Comparison of ENCODE assay signal across 8 cellular contexts in genomic region chr7:151340794-151341356, GRCh38. TPM values are rescaled to one million over a fixed set of nuclear protein-coding genes. Genes with fewer than 3 reads are reported as not detected.
DNase-seq lines count a peak whose midpoint lies in the region; ATAC-seq, FAIRE-seq and TF ChIP-seq lines count a peak whose summit lies in the region.

No MANE protein-coding gene starts in this region.

- H3K4me3 Mint-ChIP-seq in chondrocyte (ENCODE audit: unreplicated experiment), result peak overlapping the region; percentile 75

- TF ChIP-seq POLR2A in A549 (IDR thresholded peaks at IDR 0.05; ENCODE audit: low read length), result no peak

- H3K4me1 ChIP-seq in A549 (peaks cover 18% of the 10 kb centered on the region), HUES48 (ENCODE audit: control insufficient read depth, insufficient read depth, low read length) (0 out of 2 replicates have a peak, but pooled peaks cover 3% of the 10 kb centered on the region), muscle layer of colon (ENCODE audit: insufficient read depth, low read length) (peaks cover 6% of the 10 kb centered on the region)

- H3K4me3 ChIP-seq in A549, result peak overlapping the region; percentile 68
- peak overlapping the region; percentile 68 for H3K4me3 ChIP-seq in HUES48 (ENCODE audit: low read depth, low read length)
- H3K4me3 ChIP-seq in muscle layer of colon (ENCODE audit: low read depth in 1 of 2, low read length in 2 of 2), result peak overlapping the region; percentile 30 to 90

- no peak for TF ChIP-seq CTCF in A549 (IDR thresholded peaks at IDR 0.05)
- TF ChIP-seq CTCF in chondrocyte (IDR thresholded peaks at IDR 0.05), result no peak

- no peak for TF ChIP-seq EP300 in A549 (IDR thresholded peaks at IDR 0.05)

- H3K36me3 ChIP-seq in HUES48 (ENCODE audit: control insufficient read depth, insufficient read depth, low read length) (peaks cover 9% of the 10 kb centered on the region), muscle layer of colon (ENCODE audit: insufficient read depth, low read length) (peaks cover 8% of the 10 kb centered on the region)

- no peak for TF ChIP-seq RAD21 in A549 (conservative IDR thresholded peaks at IDR 0.05 in 1 of 2, IDR thresholded peaks at IDR 0.05 in 1 of 2)

- H3K9ac ChIP-seq in HUES48 (ENCODE audit: low read depth, low read length) (peak overlapping the region; percentile 32; the same call in 1 of the 2 replicates), muscle layer of colon (ENCODE audit: low read length) (no peak overlapping the region)

- no peaks in the 10 kb centered on the region for H3K9me3 Mint-ChIP-seq in chondrocyte (ENCODE audit: low read depth)

- FAIRE-seq in A549 (lab: Jason Lieb, UNC), result no peak

- peaks cover 16% of the 10 kb centered on the region for H3K4me1 Mint-ChIP-seq in chondrocyte (ENCODE audit: low read depth)

- H3K27me3 ChIP-seq in HUES48 (ENCODE audit: control insufficient read depth, insufficient read depth, low read length), result no peaks in the 10 kb centered on the region
- H3K27me3 ChIP-seq in muscle layer of colon (ENCODE audit: control insufficient read depth in 1 of 2, insufficient read depth in 2 of 2, low read length in 2 of 2), result no peaks in the 10 kb centered on the region

- 60% methylated on average over 12 of the region's 12 CpGs for WGBS in A549 (ENCODE audit: missing lambda C conversion rate)

- POLR2A ChIA-PET in A549 (lab: Yijun Ruan, JAX), result interaction anchor here (0.7 to 1.6 kb wide), 11 partner anchors 12 to 519 kb away, joined by 3 to 10 read pairs (median 3); partner anchors contain the start of gene ABCF2

- CTCF ChIA-PET in A549 (lab: Yijun Ruan, JAX), result interaction anchor here (1.3 to 9.1 kb wide), 5 partner anchors 10 to 25 kb away, joined by 6 to 50 read pairs (median 7); no protein-coding TSS in a partner anchor

- H3K9me3 ChIP-seq in A549, result 0 out of 3 replicates have a peak, but pooled peaks cover 2% of the 10 kb centered on the region
- no peaks in the 10 kb centered on the region for H3K9me3 ChIP-seq in HUES48 (ENCODE audit: control insufficient read depth, insufficient read depth, low read length)
- H3K9me3 ChIP-seq in muscle layer of colon (ENCODE audit: low read length), result no peaks in the 10 kb centered on the region

- no peak for DNase-seq in A549 (ENCODE audit: low read depth in 1 of 2, low spot score in 1 of 2)
- no peak for DNase-seq in chondrocyte (ENCODE audit: low spot score)
- DNase-seq in NCI-H2227 (lab: John Stamatoyannopoulos, UW; ENCODE audit: unreplicated experiment), result no peak
- DNase-seq in OCI-M1 (lab: John Stamatoyannopoulos, UW), result no peak
- no peak for DNase-seq in DMS153 (lab: John Stamatoyannopoulos, UW)
- DNase-seq in glomerular visceral epithelial cell (ENCODE audit: extremely low spot score), result no peak

- H3K4me2 ChIP-seq in A549, result peak overlapping the region; percentile 61

- H3K27ac Mint-ChIP-seq in chondrocyte (ENCODE audit: unreplicated experiment), result no peak overlapping the region

- H3K27ac ChIP-seq in A549, result peak overlapping the region; percentile 22 to 81; a peak in 4 of 6 replicates
- no peak overlapping the region for H3K27ac ChIP-seq in HUES48 (ENCODE audit: low read depth, low read length)
- peak overlapping the region; percentile 42 for H3K27ac ChIP-seq in muscle layer of colon (ENCODE audit: low read depth, low read length)

- peak in 1 of 2 experiments; percentile 62; a peak in 3 of 6 replicates for ATAC-seq in A549

- peaks cover 4% of the 10 kb centered on the region for H3K36me3 Mint-ChIP-seq in chondrocyte (ENCODE audit: low read depth)

- no peaks in the 10 kb centered on the region for H3K27me3 Mint-ChIP-seq in chondrocyte (ENCODE audit: low read depth)

TF ChIP-seq in A549, 52 proteins besides CTCF, POLR2A, EP300 and RAD21:
- TF ChIP-seq SREBF2 (IDR thresholded peaks at IDR 0.05) (no peak), E2F6 (IDR thresholded peaks at IDR 0.05; ENCODE audit: borderline replicate concordance, low read depth) (no peak), MYC (IDR thresholded peaks at IDR 0.05; ENCODE audit: borderline replicate concordance, low read length) (no peak), ZC3H11A (IDR thresholded peaks at IDR 0.05) (no peak), HES2 (IDR thresholded peaks at IDR 0.05) (no peak)

RNA-seq across cellular contexts. Expression of gene NUB1, which starts 0.7 kb away (rescaled TPM):
- 65.6 and 105 TPM in 2 replicates for polyA plus RNA-seq in A549 (2011; rRNA removed)
- 26.2 and 28.3 TPM in 2 replicates for polyA plus RNA-seq in A549 (2012; cell fraction: cytosol; rRNA removed)
- polyA plus RNA-seq in A549 (2012; cell fraction: nucleus; rRNA removed), result 34.2 and 37.4 TPM in 2 replicates
- 42.5 to 45.1 TPM (median 45.0 TPM) in 3 replicates for polyA plus RNA-seq in A549 (2017; fragmentation: RNase III; extraction: RNeasy Plus Mini Kit Qiagen cat#74134 plus additional on column Dnase treatment)
- polyA minus RNA-seq in A549 (2011; rRNA and poly(A)+ RNA removed), result 32.4 and 36.7 TPM in 2 replicates
- total RNA-seq in chondrocyte, result 47.3 to 61.7 TPM (median 50.3 TPM) in 3 replicates
